18 cellular contexts compared by ENCODE assay signal in genomic region chr4:111748157-111748556, GRCh38.
A peak's percentile ranks its signal among the peaks of the same experiment; 100 is the strongest.
DNase-seq lines count a peak whose midpoint lies in the region; ATAC-seq, FAIRE-seq and TF ChIP-seq lines count a peak whose summit lies in the region.
"Had no signal": no experiment of that assay in that cellular context is flagged by ENCODE, and none has a peak within 500 bp of the region (broad histone marks: within the 10 kb centered on the region; RNA-seq: fewer than 3 reads in every experiment).

No MANE protein-coding gene starts in this region.

- no peaks in the 10 kb centered on the region for H3K79me1 ChIP-seq in H1 (ENCODE audit: low read depth, low read length)

- intact Hi-C loops in Caco-2 (cut with micrococcal nuclease; ENCODE audit: unreplicated experiment) = no loop called here

- H3K4me1 Mint-ChIP-seq in progenitor cell of endocrine pancreas (ENCODE audit: low read depth) (peaks cover 54% of the 10 kb centered on the region), Caco-2 (ENCODE audit: low read depth, unreplicated experiment) (peaks cover 6% of the 10 kb centered on the region)
- no peaks in the 10 kb centered on the region for H3K4me1 Mint-ChIP-seq in activated CD8-positive, alpha-beta T cell treated with anti-CD3 and anti-CD28 coated beads, Interleukin-2, amount 10 ng/mL, durations not matched to agents 7 days and 5 days (ENCODE audit: low read depth)

- H3K4ac ChIP-seq in H1 (replicated peaks; ENCODE audit: insufficient read length, low read depth, low read length) = no peak overlapping the region

- H3K36me3 ChIP-seq in H1 (ENCODE audit: control insufficient read depth in 2 of 4, insufficient read depth in 4 of 4, low read length in 3 of 4) (no peaks in the 10 kb centered on the region), Caco-2 (ENCODE audit: control insufficient read depth, insufficient read depth, low read length) (no peaks in the 10 kb centered on the region)
- H3K36me3 ChIP-seq: SJSA1 had no signal

- no peak overlapping the region for H4K91ac ChIP-seq in H1 (replicated peaks; ENCODE audit: insufficient read length, low read length)

- H3K27me3 ChIP-seq in H1 (replicated peaks in 1 of 4; ENCODE audit: control insufficient read depth in 3 of 4, extremely low read depth in 1 of 4, insufficient read depth in 3 of 4, low read length in 3 of 4) = no peaks in the 10 kb centered on the region
- no peaks in the 10 kb centered on the region for H3K27me3 ChIP-seq in Caco-2 (replicated peaks; ENCODE audit: control insufficient read depth, insufficient read depth, low read length)

- TF ChIP-seq RAD21 in H1 (IDR thresholded peaks at IDR 0.05 in 1 of 2, conservative IDR thresholded peaks at IDR 0.05 in 1 of 2; ENCODE audit: low read depth in 2 of 2, low read length in 2 of 2) = no peak

- H3K9me3 Mint-ChIP-seq in progenitor cell of endocrine pancreas (ENCODE audit: low read depth) = no peaks in the 10 kb centered on the region
- no peaks in the 10 kb centered on the region for H3K9me3 Mint-ChIP-seq in Caco-2 (ENCODE audit: unreplicated experiment)
- no peaks in the 10 kb centered on the region for H3K9me3 Mint-ChIP-seq in activated CD8-positive, alpha-beta T cell treated with anti-CD3 and anti-CD28 coated beads, Interleukin-2, amount 10 ng/mL, durations not matched to agents 7 days and 5 days (ENCODE audit: insufficient read depth)
- H3K9me3 Mint-ChIP-seq: CD4-positive, alpha-beta T cell had no signal

- H2BK12ac ChIP-seq in H1 (ENCODE audit: low read depth, low read length) = no peak overlapping the region

- POLR2A ChIA-PET in H1 (lab: Charles Lee; ENCODE audit: partially characterized antibody) = no interaction called here
- POLR2A ChIA-PET in Caco-2 (lab: Charles Lee) = no interaction called here
- POLR2A ChIA-PET in activated CD8-positive, alpha-beta T cell treated with anti-CD3 and anti-CD28 coated beads, Interleukin-2, amount 10 ng/mL, durations not matched to agents 7 days and 5 days (lab: Charles Lee) = no interaction called here

- no peak overlapping the region for H2BK120ac ChIP-seq in H1 (replicated peaks; ENCODE audit: low read depth, low read length)

- CTCF ChIA-PET in H1 (lab: Charles Lee; ENCODE audit: partially characterized antibody) = interaction anchor here (0.6 kb wide), 1 partner anchor 33 kb away, joined by 3 read pairs; no protein-coding TSS in a partner anchor
- CTCF ChIA-PET in Caco-2 (lab: Charles Lee) = no interaction called here
- CTCF ChIA-PET in activated CD8-positive, alpha-beta T cell treated with anti-CD3 and anti-CD28 coated beads, Interleukin-2, amount 10 ng/mL, durations not matched to agents 7 days and 5 days (lab: Charles Lee) = no interaction called here

- ATAC-seq in SK-N-SH treated with all-trans-retinoic acid at 6 μM for 48 hours = no peak
- no peak for ATAC-seq in activated CD8-positive, alpha-beta T cell treated with anti-CD3 and anti-CD28 coated beads, Interleukin-2, amount 10 ng/mL, durations not matched to agents 7 days and 5 days
- ATAC-seq: Right ventricle myocardium inferior had no signal

- TF ChIP-seq POLR2A in H1 (IDR thresholded peaks at IDR 0.05; ENCODE audit: control extremely low read depth in 1 of 2, low read depth in 2 of 2, low read length in 2 of 2) = no peak

- H2BK5ac ChIP-seq in H1 (ENCODE audit: low read depth, low read length) = no peak overlapping the region

- H3K27ac Mint-ChIP-seq in progenitor cell of endocrine pancreas = peak overlapping the region; percentile 25
- H3K27ac Mint-ChIP-seq in Caco-2 (ENCODE audit: unreplicated experiment) = no peak overlapping the region
- H3K27ac Mint-ChIP-seq in activated CD8-positive, alpha-beta T cell treated with anti-CD3 and anti-CD28 coated beads, Interleukin-2, amount 10 ng/mL, durations not matched to agents 7 days and 5 days = no peak overlapping the region
- H3K27ac Mint-ChIP-seq: CD4-positive, alpha-beta T cell had no signal

- TF ChIP-seq EP300 in H1 (IDR thresholded peaks at IDR 0.05; ENCODE audit: borderline replicate concordance in 1 of 2, low read depth in 2 of 2, low read length in 2 of 2) = no peak

- no peak overlapping the region for H3K56ac ChIP-seq in H1 (replicated peaks; ENCODE audit: insufficient read length, low read depth, low read length)

- 63% methylated on average over 3 of the region's 3 CpGs; no CpG with 5 or more reads in 1 of the 2 experiments for WGBS in H1 (ENCODE audit: extremely low coverage in 1 of 2, insufficient coverage in 1 of 2, insufficient read length in 1 of 2, insufficient replicate concordance in 2 of 2, low coverage in 1 of 2, low lambda C conversion rate in 2 of 2, missing lambda C conversion rate in 1 of 2), 2 experiments

- no peaks in the 10 kb centered on the region for H4K20me1 ChIP-seq in H1 (replicated peaks in 1 of 2; ENCODE audit: control insufficient read depth in 1 of 2, insufficient read depth in 2 of 2, low read length in 2 of 2)

- H3K4me2 ChIP-seq in H1 (ENCODE audit: insufficient read depth in 1 of 2, low read depth in 2 of 2, low read length in 2 of 2) = no peak overlapping the region

- H3K27ac ChIP-seq in H1 (ENCODE audit: low read depth, low read length) = no peak overlapping the region
- H3K27ac ChIP-seq: SJSA1 had no signal

- BruUV-seq in Caco-2 (replicated peaks; lab: Mats Ljungman, UMichigan) = no TSS peak

- TF ChIP-seq CTCF in H1 (IDR thresholded peaks at IDR 0.05; ENCODE audit: control extremely low read depth in 1 of 3, insufficient read depth in 1 of 3, low read depth in 1 of 3, low read length in 3 of 3) = no peak
- TF ChIP-seq CTCF in progenitor cell of endocrine pancreas (IDR thresholded peaks at IDR 0.05; ENCODE audit: unreplicated experiment) = no peak
- TF ChIP-seq CTCF in Caco-2 (IDR thresholded peaks at IDR 0.05; ENCODE audit: insufficient read depth in 1 of 2, low read depth in 1 of 2, low read length in 1 of 2, severe bottlenecking in 1 of 2, unreplicated experiment in 1 of 2) = no peak

- H3K23ac ChIP-seq in H1 (ENCODE audit: insufficient read length) = no peak overlapping the region

- H3K27me3 Mint-ChIP-seq in progenitor cell of endocrine pancreas (no peaks in the 10 kb centered on the region), Caco-2 (ENCODE audit: insufficient read depth, unreplicated experiment) (peaks cover 8% of the 10 kb centered on the region)
- no peaks in the 10 kb centered on the region for H3K27me3 Mint-ChIP-seq in activated CD8-positive, alpha-beta T cell treated with anti-CD3 and anti-CD28 coated beads, Interleukin-2, amount 10 ng/mL, durations not matched to agents 7 days and 5 days (ENCODE audit: low read depth)
- H3K27me3 Mint-ChIP-seq: CD4-positive, alpha-beta T cell had no signal

- no peak overlapping the region for H4K8ac ChIP-seq in H1 (ENCODE audit: extremely low read depth, insufficient read depth, low read length)

- peak overlapping the region; percentile 45 for H3K4me3 Mint-ChIP-seq in progenitor cell of endocrine pancreas (ENCODE audit: low read depth)
- H3K4me3 Mint-ChIP-seq in Caco-2 (ENCODE audit: unreplicated experiment) = no peak overlapping the region
- H3K4me3 Mint-ChIP-seq in activated CD8-positive, alpha-beta T cell treated with anti-CD3 and anti-CD28 coated beads, Interleukin-2, amount 10 ng/mL, durations not matched to agents 7 days and 5 days = no peak overlapping the region
- H3K4me3 Mint-ChIP-seq: CD4-positive, alpha-beta T cell had no signal

- no peak overlapping the region for H3K9ac ChIP-seq in H1 (replicated peaks in 1 of 4; ENCODE audit: extremely low read depth in 1 of 4, low read depth in 3 of 4, low read length in 3 of 4)

- H3K79me2 ChIP-seq in H1 (ENCODE audit: control insufficient read depth in 1 of 2, insufficient read depth in 2 of 2, low read length in 2 of 2) = no peaks in the 10 kb centered on the region

- no peak overlapping the region for H4K5ac ChIP-seq in H1 (ENCODE audit: insufficient read length, low read depth, low read length)

- no peak overlapping the region for H2AFZ ChIP-seq in H1 (ENCODE audit: low read length)

- H3K36me3 Mint-ChIP-seq in progenitor cell of endocrine pancreas (ENCODE audit: insufficient read depth) (no peaks in the 10 kb centered on the region), Caco-2 (ENCODE audit: insufficient read depth, unreplicated experiment) (no peaks in the 10 kb centered on the region)
- no peaks in the 10 kb centered on the region for H3K36me3 Mint-ChIP-seq in activated CD8-positive, alpha-beta T cell treated with anti-CD3 and anti-CD28 coated beads, Interleukin-2, amount 10 ng/mL, durations not matched to agents 7 days and 5 days (ENCODE audit: low read depth)

- H2BK15ac ChIP-seq in H1 (ENCODE audit: low read length) = no peak overlapping the region

- H3K4me3 ChIP-seq in H1 (ENCODE audit: extremely low read depth in 1 of 4, insufficient read depth in 2 of 4, low read depth in 3 of 4, low read length in 4 of 4) (no peak overlapping the region), Caco-2 (ENCODE audit: low read depth, low read length) (no peak overlapping the region)
- H3K4me3 ChIP-seq: SJSA1 had no signal

- H3K9me3 ChIP-seq in H1 (ENCODE audit: insufficient read depth in 2 of 2, low read depth in 1 of 2, low read length in 1 of 2) (no peaks in the 10 kb centered on the region), Caco-2 (no peaks in the 10 kb centered on the region)
- H3K9me3 ChIP-seq: SJSA1 had no signal

- no peak overlapping the region for H3K18ac ChIP-seq in H1 (ENCODE audit: extremely low read depth, low read length)

- no peak overlapping the region for H3K14ac ChIP-seq in H1 (ENCODE audit: insufficient read length)

- H2BK20ac ChIP-seq in H1 (ENCODE audit: low read length) = no peak overlapping the region

- DNase-seq in NCI-H69 (lab: John Stamatoyannopoulos, UW) (peak; percentile 73), H1 (ENCODE audit: low read depth in 1 of 2, low spot score in 2 of 2) (peak in 1 of 2 experiments; percentile 47), iPS-NIHi7 (ENCODE audit: extremely low spot score) (peak; percentile 16), progenitor cell of endocrine pancreas (ENCODE audit: low spot score, unreplicated experiment) (no peak), SKM-1 treated with dmso at 0.1 percent for 144 hours (lab: John Stamatoyannopoulos, UW; ENCODE audit: unreplicated experiment) (no peak), Caco-2 (no peak)
- DNase-seq in activated CD8-positive, alpha-beta T cell treated with anti-CD3 and anti-CD28 coated beads, Interleukin-2, amount 10 ng/mL, durations not matched to agents 7 days and 5 days = no peak
- DNase-seq: CD4-positive, alpha-beta T cell; DMS153; Karpas-422; NCI-H1694 treated with DMSO at 0.1 percent for 48 hours; NCI-H2081 treated with DMSO at 0.1 percent for 48 hours; NCI-H748 treated with DMSO at 0.1 percent for 48 hours; OCI-M1 had no signal

- H3K23me2 ChIP-seq in H1 (ENCODE audit: low read depth, low read length) = no peaks in the 10 kb centered on the region

- H2AK5ac ChIP-seq in H1 (ENCODE audit: low read depth, low read length) = no peak overlapping the region

- 0 out of 7 replicates have a peak, but pooled peaks cover 0 to 2% (median 0%) of the 10 kb centered on the region in 4 experiments for H3K4me1 ChIP-seq in H1 (replicated peaks in 1 of 4; ENCODE audit: control insufficient read depth in 3 of 4, insufficient read depth in 4 of 4, low read length in 3 of 4)
- H3K4me1 ChIP-seq in Caco-2 = no peaks in the 10 kb centered on the region; the same call in none of the 2 replicates
- H3K4me1 ChIP-seq: SJSA1 had no signal

- FAIRE-seq in H1 (lab: Jason Lieb, UNC) = peak; percentile 19
- FAIRE-seq: GM18507 had no signal

TF ChIP-seq in H1, 55 proteins besides CTCF, POLR2A, EP300 and RAD21 (continues in another document):
- TF ChIP-seq SP1 (IDR thresholded peaks at IDR 0.05; ENCODE audit: low read depth, low read length) = no peak

Comparison
In these comparisons a context has a peak if more than half of its experiments do, and no peak if none do; other contexts are left out.
1. DNase-seq: peak in NCI-H69 (single experiment) and iPS-NIHi7 (single experiment); none in progenitor cell of endocrine pancreas (single experiment), SKM-1 treated with dmso at 0.1 percent for 144 hours (single experiment), Caco-2 (0 of 2) and activated CD8-positive, alpha-beta T cell treated with anti-CD3 and anti-CD28 coated beads, Interleukin-2, amount 10 ng/mL, durations not matched to agents 7 days and 5 days (single experiment).